ENCODE assay signal across 17 cellular contexts in genomic region chr10:92876509-92877036, GRCh38.
"Had no signal": no experiment of that assay in that cellular context is flagged by ENCODE, and none has a peak within 500 bp of the region (broad histone marks: within the 10 kb centered on the region; RNA-seq: fewer than 3 reads in every experiment).

No MANE protein-coding gene starts in this region.

- H3K36me3 Mint-ChIP-seq: activated naive CD4-positive, alpha-beta T cell treated with anti-CD3 and anti-CD28 coated beads, Interleukin-2, amount 50 U/mL, for 72 hours; mesothelial cell of epicardium had no signal

- DNase-seq: activated CD8-positive, alpha-beta T cell treated with anti-CD3 and anti-CD28 coated beads, Interleukin-2, amount 10 ng/mL, durations not matched to agents 7 days and 5 days; activated effector memory CD4-positive, alpha-beta T cell treated with anti-CD3 and anti-CD28 coated beads, Interleukin-2, amount 50 U/mL, for 16 hours; activated T-cell treated with anti-CD3 and anti-CD28 coated beads, Interleukin-2, amount 50 U/mL, for 48 hours; adrenal gland; dorsolateral prefrontal cortex; endodermal cell; foreskin keratinocyte; glutamatergic neuron; hypothalamus; islet precursor cell; nephron progenitor cell; stimulated activated naive CD4-positive, alpha-beta T cell had no signal

- H3K4me3 ChIP-seq: adrenal gland, breast epithelium, lung had no signal

- H3K9me3 ChIP-seq: adrenal gland, breast epithelium had no signal

- H3K4me1 Mint-ChIP-seq: mesothelial cell of epicardium, nephron progenitor cell had no signal

- H3K36me3 ChIP-seq: adrenal gland, breast epithelium had no signal

- H3K9me3 Mint-ChIP-seq: activated naive CD4-positive, alpha-beta T cell treated with anti-CD3 and anti-CD28 coated beads, Interleukin-2, amount 50 U/mL, for 72 hours; endodermal cell; mesothelial cell of epicardium; nephron progenitor cell had no signal

- H3K4me3 Mint-ChIP-seq: activated CD8-positive, alpha-beta T cell treated with anti-CD3 and anti-CD28 coated beads, Interleukin-2, amount 10 ng/mL, durations not matched to agents 7 days and 5 days; endodermal cell; mesothelial cell of epicardium; nephron progenitor cell had no signal

- H3K27me3 Mint-ChIP-seq: progenitor cell of endocrine pancreas had no signal

- H3K27ac Mint-ChIP-seq: activated CD8-positive, alpha-beta T cell treated with anti-CD3 and anti-CD28 coated beads, Interleukin-2, amount 10 ng/mL, durations not matched to agents 7 days and 5 days; activated naive CD4-positive, alpha-beta T cell treated with anti-CD3 and anti-CD28 coated beads, Interleukin-2, amount 50 U/mL, for 72 hours; endodermal cell; mesothelial cell of epicardium; nephron progenitor cell; progenitor cell of endocrine pancreas had no signal

- H3K27me3 ChIP-seq: adrenal gland, breast epithelium, dorsolateral prefrontal cortex had no signal

- H3K4me1 ChIP-seq: breast epithelium, foreskin keratinocyte had no signal

- ATAC-seq: activated CD8-positive, alpha-beta T cell treated with anti-CD3 and anti-CD28 coated beads, Interleukin-2, amount 10 ng/mL, durations not matched to agents 7 days and 5 days; activated naive CD4-positive, alpha-beta T cell treated with anti-CD3 and anti-CD28 coated beads, Interleukin-2, amount 50 U/mL, for 72 hours; foreskin keratinocyte had no signal

- H3K27ac ChIP-seq: adrenal gland, breast epithelium, dorsolateral prefrontal cortex, foreskin keratinocyte had no signal
